ENCODE assay signal across 8 cellular contexts in the genomic region with DNA sequence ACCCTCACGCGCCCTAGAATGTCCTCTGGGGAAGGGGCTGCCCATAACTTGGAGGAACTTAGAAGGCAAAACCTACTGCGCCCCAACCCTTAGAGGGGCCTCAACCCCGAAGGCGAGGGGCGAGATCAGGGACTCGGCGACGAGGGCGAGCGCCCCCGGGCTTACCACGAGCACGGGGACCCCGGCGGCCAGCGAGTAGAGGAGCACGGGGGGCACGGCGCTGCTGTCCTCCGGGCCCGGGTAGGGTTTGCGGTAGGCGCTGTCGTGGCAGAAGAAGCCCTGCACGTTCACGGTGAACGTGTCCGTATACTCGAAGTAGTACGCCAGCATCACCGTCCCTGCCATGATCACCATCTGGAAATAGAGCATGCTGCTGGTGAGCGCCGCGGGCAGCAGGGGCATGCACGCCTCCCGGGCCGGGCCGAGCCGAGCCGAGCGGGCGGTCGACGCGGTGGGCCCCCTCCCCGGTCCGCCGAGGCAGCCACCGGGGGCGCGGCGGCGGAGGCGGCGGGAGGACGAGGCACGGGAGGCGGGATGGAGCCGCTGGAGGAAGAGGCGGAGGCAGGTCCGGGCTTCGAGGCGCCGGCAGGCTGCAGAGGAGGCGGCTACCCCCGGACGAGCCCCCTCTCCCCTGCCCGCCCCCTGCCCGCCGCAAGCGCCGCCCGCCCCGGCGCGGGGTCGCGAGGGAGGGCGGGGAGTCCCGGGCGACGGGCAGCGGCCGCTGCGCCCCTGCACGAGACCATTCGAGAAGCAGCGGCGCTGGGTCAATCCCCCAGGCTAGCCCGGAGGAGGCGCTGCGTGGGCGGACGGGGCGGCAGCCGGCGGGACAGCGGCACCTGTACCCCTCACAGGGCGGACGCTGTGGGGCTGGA. TPM values are rescaled to one million over a fixed set of nuclear protein-coding genes. Genes with fewer than 3 reads are reported as not detected.
DNase-seq lines count a peak whose midpoint lies in the region; ATAC-seq and TF ChIP-seq lines count a peak whose summit lies in the region.

A gene with protein sequence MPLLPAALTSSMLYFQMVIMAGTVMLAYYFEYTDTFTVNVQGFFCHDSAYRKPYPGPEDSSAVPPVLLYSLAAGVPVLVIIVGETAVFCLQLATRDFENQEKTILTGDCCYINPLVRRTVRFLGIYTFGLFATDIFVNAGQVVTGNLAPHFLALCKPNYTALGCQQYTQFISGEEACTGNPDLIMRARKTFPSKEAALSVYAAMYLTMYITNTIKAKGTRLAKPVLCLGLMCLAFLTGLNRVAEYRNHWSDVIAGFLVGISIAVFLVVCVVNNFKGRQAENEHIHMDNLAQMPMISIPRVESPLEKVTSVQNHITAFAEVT (minus strand): TSS at position 592 of the 872 bp plus-strand sequence. CDS start 190 bp downstream, at position 402.

- no peaks in the 10 kb centered on the region for H3K9me3 Mint-ChIP-seq in glutamatergic neuron (ENCODE audit: unreplicated experiment)

- H3K27me3 Mint-ChIP-seq in glutamatergic neuron (ENCODE audit: unreplicated experiment): peaks cover 6% of the 10 kb centered on the region

- H4K12ac ChIP-seq in trophoblast cell (ENCODE audit: low read depth, low read length): no peak within 1 kb of the TSS

- H3K4me1 Mint-ChIP-seq in glutamatergic neuron (ENCODE audit: low read depth, unreplicated experiment): peaks cover 3% of the 10 kb centered on the region

- no peak within 1 kb of the TSS for H4K8ac ChIP-seq in trophoblast cell (ENCODE audit: low read depth, low read length)

- DNase-seq in AG10803 (ENCODE audit: low read depth): peak; percentile 13
- peak; percentile 36 to 49 for DNase-seq in activated T-cell treated with anti-CD3 and anti-CD28 coated beads, Interleukin-2, amount 50 U/mL, for 48 hours
- DNase-seq in glutamatergic neuron: peak; percentile 69
- DNase-seq in trophoblast cell: peak; percentile 3 to 41

- H3K18ac ChIP-seq in trophoblast cell (ENCODE audit: low read length): peak within 1 kb of the TSS; percentile 6

- H3K9ac ChIP-seq in trophoblast cell (ENCODE audit: low read length): no peak within 1 kb of the TSS

- H3K23ac ChIP-seq in trophoblast cell (ENCODE audit: low read length): no peak within 1 kb of the TSS

- peak within 1 kb of the TSS; percentile 20 for H2AFZ ChIP-seq in trophoblast cell (ENCODE audit: insufficient read depth, low read length, poor library complexity)

- H3K4me3 ChIP-seq in AG10803 (ENCODE audit: low read length) (peak within 1 kb of the TSS; percentile 39), trophoblast cell (ENCODE audit: low read depth, low read length) (peak within 1 kb of the TSS; percentile 63)

- H3K4me1 ChIP-seq in trophoblast cell (ENCODE audit: control insufficient read depth in 1 of 2, insufficient read depth in 2 of 2, low read length in 2 of 2): peaks cover 0 to 11% of the 10 kb centered on the region in 2 experiments

- H3K4me2 ChIP-seq in trophoblast cell (ENCODE audit: low read length): peak within 1 kb of the TSS; percentile 93

- ATAC-seq in HG03432 (IDR thresholded peaks at IDR 0.05; ENCODE audit: unreplicated experiment) (peak; percentile 53), HG02981 (IDR thresholded peaks at IDR 0.05; ENCODE audit: unreplicated experiment) (no peak), GM18519 (IDR thresholded peaks at IDR 0.05; ENCODE audit: low FRiP score, unreplicated experiment) (no peak), GM18517 (IDR thresholded peaks at IDR 0.05; ENCODE audit: unreplicated experiment) (no peak)

- peak within 1 kb of the TSS; percentile 84 for H3K4me3 Mint-ChIP-seq in glutamatergic neuron (ENCODE audit: unreplicated experiment)

- no peak within 1 kb of the TSS for H3K27ac Mint-ChIP-seq in glutamatergic neuron (ENCODE audit: unreplicated experiment)

- H2BK120ac ChIP-seq in trophoblast cell (ENCODE audit: insufficient read depth, low read length, poor library complexity): no peak within 1 kb of the TSS

- no peaks in the 10 kb centered on the region for H3K79me1 ChIP-seq in trophoblast cell (ENCODE audit: low read length)

- no peak within 1 kb of the TSS for H4K91ac ChIP-seq in trophoblast cell (ENCODE audit: low read depth, low read length)

- WGBS in trophoblast cell (ENCODE audit: extremely low coverage, insufficient coverage, insufficient read length): no CpG with 5 or more reads among the region's 101 CpGs

- no peaks in the 10 kb centered on the region for H3K36me3 Mint-ChIP-seq in glutamatergic neuron (ENCODE audit: unreplicated experiment)

- no peak within 1 kb of the TSS for H3K4ac ChIP-seq in trophoblast cell (ENCODE audit: low read depth, low read length)

- H2BK12ac ChIP-seq in trophoblast cell (ENCODE audit: low read length): peak within 1 kb of the TSS; percentile 7

- no peak within 1 kb of the TSS for H3K27ac ChIP-seq in trophoblast cell (ENCODE audit: low read depth, low read length)

- H2BK5ac ChIP-seq in trophoblast cell (ENCODE audit: low read depth, low read length, poor library complexity): no peak within 1 kb of the TSS

- no peak within 1 kb of the TSS for H2AK5ac ChIP-seq in trophoblast cell (ENCODE audit: low read length)

- H3K79me2 ChIP-seq in trophoblast cell (ENCODE audit: control insufficient read depth, insufficient read depth, low read length, poor library complexity): no peaks in the 10 kb centered on the region

- peaks cover 21% of the 10 kb centered on the region for H3K27me3 ChIP-seq in trophoblast cell (ENCODE audit: insufficient read depth, low read length)

- peaks cover 3% of the 10 kb centered on the region for H3K9me3 ChIP-seq in trophoblast cell (ENCODE audit: insufficient read depth, low read depth, low read length)

- no peak within 1 kb of the TSS for H3K14ac ChIP-seq in trophoblast cell (ENCODE audit: low read length)

- no peak for TF ChIP-seq CTCF in AG10803 (conservative IDR thresholded peaks at IDR 0.05; ENCODE audit: low read length)
- no peak for TF ChIP-seq CTCF in glutamatergic neuron (IDR thresholded peaks at IDR 0.05; ENCODE audit: partially characterized antibody, unreplicated experiment)

- H3K36me3 ChIP-seq in trophoblast cell (ENCODE audit: control insufficient read depth in 1 of 2, insufficient read depth in 2 of 2, low read length in 2 of 2): no peaks in the 10 kb centered on the region

RNA-seq across cellular contexts. Expression of the gene that starts here (rescaled TPM):
- total RNA-seq in glutamatergic neuron (ENCODE audit: unreplicated experiment): 2.0 TPM
- 0.97 and 1.0 TPM in 2 replicates for polyA plus RNA-seq in trophoblast cell (2013)

Comparison
In these comparisons a context has a peak if more than half of its experiments do, and no peak if none do; other contexts are left out.
1. DNase-seq: peak in every context shown above with its lines; median percentile 69 in glutamatergic neuron; 42 in activated T-cell treated with anti-CD3 and anti-CD28 coated beads, Interleukin-2, amount 50 U/mL, for 48 hours; 22 in trophoblast cell; 13 in AG10803.